Comparison of ENCODE assay signal across 21 cellular contexts in genomic region chr5:34505731-34506130, GRCh38.
DNase-seq lines count a peak whose midpoint lies in the region; ATAC-seq and TF ChIP-seq lines count a peak whose summit lies in the region.
"Had no signal": no experiment of that assay in that cellular context is flagged by ENCODE, and none has a peak within 500 bp of the region (broad histone marks: within the 10 kb centered on the region; RNA-seq: fewer than 3 reads in every experiment).

No MANE protein-coding gene starts in this region.

- DNase-seq in right cardiac atrium = no peak
- DNase-seq in heart left ventricle = no peak
- DNase-seq in cerebellum (ENCODE audit: low spot score) = peak; percentile 70
- no peak for DNase-seq in trophoblast cell
- DNase-seq in activated naive CD4-positive, alpha-beta T cell treated with anti-CD3 and anti-CD28 coated beads, Interleukin-2, amount 50 U/mL, for 72 hours (ENCODE audit: low spot score in 2 of 2) = no peak
- DNase-seq in adrenal gland = no peak
- DNase-seq in right atrium auricular region (ENCODE audit: low spot score) = no peak
- DNase-seq: AML-193; Caco-2; CD4-positive, alpha-beta T cell; DMS79; GF-D8; GOT3; H7; HFFc6; IMR-90 had no signal

- no peak overlapping the region for H2BK5ac ChIP-seq in trophoblast cell (ENCODE audit: low read depth, low read length, poor library complexity)

- intact Hi-C loops in right cardiac atrium (cut with DNase I) (no loop called here), heart left ventricle (cut with DNase I) (no loop called here), adrenal gland (cut with DNase I) (no loop called here)

- peak overlapping the region; percentile 78 for H2BK12ac ChIP-seq in trophoblast cell (ENCODE audit: low read length)

- no peak overlapping the region for H2AK5ac ChIP-seq in trophoblast cell (ENCODE audit: low read length)

- no peaks in the 10 kb centered on the region for H3K79me2 ChIP-seq in trophoblast cell (ENCODE audit: control insufficient read depth, insufficient read depth, low read length, poor library complexity)

- H3K14ac ChIP-seq in trophoblast cell (ENCODE audit: low read length) = no peak overlapping the region

- no peak overlapping the region for H3K9ac ChIP-seq in trophoblast cell (ENCODE audit: low read length)

- TF ChIP-seq POLR2A in heart left ventricle (IDR thresholded peaks at IDR 0.05) (no peak), adrenal gland (IDR thresholded peaks at IDR 0.05) (no peak)

- TF ChIP-seq CTCF in heart left ventricle (IDR thresholded peaks at IDR 0.05) (no peak), adrenal gland (IDR thresholded peaks at IDR 0.05) (no peak), right atrium auricular region (IDR thresholded peaks at IDR 0.05) (no peak)

- no peak overlapping the region for H4K8ac ChIP-seq in trophoblast cell (ENCODE audit: low read depth, low read length)

- H3K4me1 ChIP-seq in right cardiac atrium (ENCODE audit: control insufficient read depth, insufficient read depth, low read length) (peaks cover 10% of the 10 kb centered on the region), heart left ventricle (peaks cover 0 to 18% (median 8%) of the 10 kb centered on the region in 12 donors), trophoblast cell (ENCODE audit: control insufficient read depth in 1 of 2, insufficient read depth in 2 of 2, low read length in 2 of 2) (peaks cover 10 to 11% of the 10 kb centered on the region in 2 experiments), adrenal gland (replicated peaks in 1 of 2) (peaks cover 6 to 15% of the 10 kb centered on the region in 2 donors), right atrium auricular region (peaks cover 0 to 36% of the 10 kb centered on the region in 2 donors)

- H3K4ac ChIP-seq in trophoblast cell (ENCODE audit: low read depth, low read length) = no peak overlapping the region

- H3K27ac Mint-ChIP-seq in activated naive CD4-positive, alpha-beta T cell treated with anti-CD3 and anti-CD28 coated beads, Interleukin-2, amount 50 U/mL, for 72 hours = no peak overlapping the region
- H3K27ac Mint-ChIP-seq: CD4-positive, alpha-beta T cell; HFFc6 had no signal

- H3K4me3 ChIP-seq in right cardiac atrium (ENCODE audit: low read length) = no peak overlapping the region
- H3K4me3 ChIP-seq in heart left ventricle = no peak overlapping the region
- H3K4me3 ChIP-seq in trophoblast cell (ENCODE audit: low read depth, low read length) = no peak overlapping the region
- no peak overlapping the region for H3K4me3 ChIP-seq in adrenal gland
- H3K4me3 ChIP-seq in right atrium auricular region = no peak overlapping the region
- H3K4me3 ChIP-seq: A549 had no signal

- no peaks in the 10 kb centered on the region for H3K36me3 Mint-ChIP-seq in activated naive CD4-positive, alpha-beta T cell treated with anti-CD3 and anti-CD28 coated beads, Interleukin-2, amount 50 U/mL, for 72 hours

- H3K79me1 ChIP-seq in trophoblast cell (ENCODE audit: low read length) = peaks cover 17% of the 10 kb centered on the region

- WGBS in right cardiac atrium = 71% methylated on average over 2 of the region's 2 CpGs
- WGBS in heart left ventricle, 4 donors = 65 to 80% (median 75%) methylated on average over 2 of the region's 2 CpGs
- no CpG with 5 or more reads among the region's 2 CpGs for WGBS in trophoblast cell (ENCODE audit: extremely low coverage, insufficient coverage, insufficient read length)
- 79 to 88% (median 86%) methylated on average over 2 of the region's 2 CpGs for WGBS in adrenal gland, 4 donors

- no peak overlapping the region for H4K12ac ChIP-seq in trophoblast cell (ENCODE audit: low read depth, low read length)

- H4K91ac ChIP-seq in trophoblast cell (ENCODE audit: low read depth, low read length) = peak overlapping the region; percentile 40

- H3K9me3 Mint-ChIP-seq in activated naive CD4-positive, alpha-beta T cell treated with anti-CD3 and anti-CD28 coated beads, Interleukin-2, amount 50 U/mL, for 72 hours = no peaks in the 10 kb centered on the region
- H3K9me3 Mint-ChIP-seq: CD4-positive, alpha-beta T cell had no signal

- H3K27ac ChIP-seq in right cardiac atrium (ENCODE audit: low read length) (peak overlapping the region; percentile 21), heart left ventricle (no peak overlapping the region), trophoblast cell (ENCODE audit: low read depth, low read length) (no peak overlapping the region), adrenal gland (no peak overlapping the region), right atrium auricular region (no peak overlapping the region)
- H3K27ac ChIP-seq: 22Rv1, A549, C4-2B, HL-60 had no signal

- H3K36me3 ChIP-seq in heart left ventricle (no peaks in the 10 kb centered on the region), trophoblast cell (ENCODE audit: control insufficient read depth in 1 of 2, insufficient read depth in 2 of 2, low read length in 2 of 2) (no peaks in the 10 kb centered on the region), adrenal gland (replicated peaks in 1 of 2) (no peaks in the 10 kb centered on the region), right atrium auricular region (no peaks in the 10 kb centered on the region)

- H3K27me3 ChIP-seq in right cardiac atrium (ENCODE audit: control insufficient read depth, insufficient read depth) (no peaks in the 10 kb centered on the region), heart left ventricle (no peaks in the 10 kb centered on the region), trophoblast cell (ENCODE audit: insufficient read depth, low read length) (no peaks in the 10 kb centered on the region), adrenal gland (no peaks in the 10 kb centered on the region), right atrium auricular region (no peaks in the 10 kb centered on the region)

- no peak overlapping the region for H2AFZ ChIP-seq in trophoblast cell (ENCODE audit: insufficient read depth, low read length, poor library complexity)

- H2BK120ac ChIP-seq in trophoblast cell (ENCODE audit: insufficient read depth, low read length, poor library complexity) = no peak overlapping the region

- no peak overlapping the region for H3K4me2 ChIP-seq in trophoblast cell (ENCODE audit: low read length)
- H3K4me2 ChIP-seq: A549 had no signal

- H3K9me3 ChIP-seq in right cardiac atrium (ENCODE audit: control insufficient read depth, low read length) (peaks cover 2% of the 10 kb centered on the region), heart left ventricle (peaks cover 0 to 3% (median 0%) of the 10 kb centered on the region in 12 donors), trophoblast cell (ENCODE audit: insufficient read depth, low read depth, low read length) (no peaks in the 10 kb centered on the region), adrenal gland (replicated peaks in 1 of 3) (no peaks in the 10 kb centered on the region), right atrium auricular region (no peaks in the 10 kb centered on the region)
- H3K9me3 ChIP-seq: Caco-2 had no signal

- ATAC-seq in right cardiac atrium (no peak), heart left ventricle (no peak)
- no peak for ATAC-seq in activated naive CD4-positive, alpha-beta T cell treated with anti-CD3 and anti-CD28 coated beads, Interleukin-2, amount 50 U/mL, for 72 hours
- ATAC-seq: A549, HCT116 had no signal

- no peak overlapping the region for H3K23ac ChIP-seq in trophoblast cell (ENCODE audit: low read length)

- no peak overlapping the region for H3K18ac ChIP-seq in trophoblast cell (ENCODE audit: low read length)
